Comparison of ENCODE assay signal across 10 cellular contexts in genomic region chr16:84795338-84796053, GRCh38. TPM values are rescaled to one million over a fixed set of nuclear protein-coding genes. Genes with fewer than 3 reads are reported as not detected.
DNase-seq lines count a peak whose midpoint lies in the region; ATAC-seq and TF ChIP-seq lines count a peak whose summit lies in the region.
"Had no signal": no experiment of that assay in that cellular context is flagged by ENCODE, and none has a peak within 500 bp of the region (broad histone marks: within the 10 kb centered on the region; RNA-seq: fewer than 3 reads in every experiment).

No MANE protein-coding gene starts in this region.

- H3K9me3 ChIP-seq in body of pancreas: no peaks in the 10 kb centered on the region
- H3K9me3 ChIP-seq in gastrocnemius medialis: no peaks in the 10 kb centered on the region

- CTCF ChIA-PET in activated naive CD4-positive, alpha-beta T cell treated with anti-CD3 and anti-CD28 coated beads for 36 hours (lab: Charles Lee): interaction anchor here (1.1 kb wide), 1 partner anchor 24 kb away, joined by 3 read pairs; the partner anchor contains the start of gene CRISPLD2

- TF ChIP-seq CTCF in body of pancreas (IDR thresholded peaks at IDR 0.05): no peak
- TF ChIP-seq CTCF in gastrocnemius medialis (IDR thresholded peaks at IDR 0.05 in 4 of 5, conservative IDR thresholded peaks at IDR 0.05 in 1 of 5): no peak

- in situ Hi-C loops in gastrocnemius medialis (cut with MboI; ENCODE audit: low sequenced_read_pairs in 4 of 4): no loop called here

- no peaks in the 10 kb centered on the region for H3K4me1 ChIP-seq in body of pancreas
- no peaks in the 10 kb centered on the region for H3K4me1 ChIP-seq in gastrocnemius medialis

- H3K36me3 ChIP-seq in body of pancreas (replicated peaks in 1 of 2; ENCODE audit: insufficient read depth in 1 of 2, low read depth in 2 of 2) (no peaks in the 10 kb centered on the region), gastrocnemius medialis (no peaks in the 10 kb centered on the region)

- no peaks in the 10 kb centered on the region for H3K4me1 Mint-ChIP-seq in activated naive CD4-positive, alpha-beta T cell treated with anti-CD3 and anti-CD28 coated beads for 36 hours (ENCODE audit: low read depth)

- no peaks in the 10 kb centered on the region for H3K27me3 Mint-ChIP-seq in activated naive CD4-positive, alpha-beta T cell treated with anti-CD3 and anti-CD28 coated beads for 36 hours (ENCODE audit: low read depth)

- H3K27ac ChIP-seq in body of pancreas (peak overlapping the region in 1 of 4 donors; percentile 33), gastrocnemius medialis (peak overlapping the region; percentile 58 to 68 (median 66))

- intact Hi-C loops in body of pancreas (cut with DNase I) (no loop called here), gastrocnemius medialis (cut with DNase I; ENCODE audit: low total_unique reads) (no loop called here)
- intact Hi-C loops in activated naive CD4-positive, alpha-beta T cell treated with anti-CD3 and anti-CD28 coated beads for 36 hours (cut with micrococcal nuclease): no loop called here

- no peaks in the 10 kb centered on the region for H3K9me3 Mint-ChIP-seq in activated naive CD4-positive, alpha-beta T cell treated with anti-CD3 and anti-CD28 coated beads for 36 hours

- peak; percentile 78 for ATAC-seq in body of pancreas
- peak; percentile 85 to 93 for ATAC-seq in gastrocnemius medialis
- ATAC-seq in HG03571 (IDR thresholded peaks at IDR 0.05; ENCODE audit: unreplicated experiment): no peak
- no peak for ATAC-seq in HG03442 (IDR thresholded peaks at IDR 0.05; ENCODE audit: unreplicated experiment)

- no peaks in the 10 kb centered on the region for H3K36me3 Mint-ChIP-seq in activated naive CD4-positive, alpha-beta T cell treated with anti-CD3 and anti-CD28 coated beads for 36 hours (ENCODE audit: low read depth)

- TF ChIP-seq POLR2A in body of pancreas (IDR thresholded peaks at IDR 0.05): no peak
- TF ChIP-seq POLR2A in gastrocnemius medialis (IDR thresholded peaks at IDR 0.05): peak in 1 of 2 donors; percentile 28

- no peak overlapping the region for H3K4me3 ChIP-seq in body of pancreas
- no peak overlapping the region for H3K4me3 ChIP-seq in gastrocnemius medialis

- 82% methylated on average over 6 to 22 of the region's 22 CpGs for WGBS in body of pancreas, 2 donors

- no peak overlapping the region for H3K27ac Mint-ChIP-seq in activated naive CD4-positive, alpha-beta T cell treated with anti-CD3 and anti-CD28 coated beads for 36 hours

- H3K27me3 ChIP-seq in body of pancreas (no peaks in the 10 kb centered on the region), gastrocnemius medialis (no peaks in the 10 kb centered on the region)

- peak; percentile 99 for DNase-seq in EH (ENCODE audit: low read depth)
- DNase-seq in body of pancreas: peak; percentile 33 to 57 (median 48)
- DNase-seq in iris pigment epithelial cell (ENCODE audit: low read depth): peak; percentile 93
- peak; percentile 61 to 72 for DNase-seq in gastrocnemius medialis
- no peak for DNase-seq in activated CD4-positive, CD25-positive, alpha-beta regulatory T cell (lab: John Stamatoyannopoulos, UW)
- DNase-seq in activated naive CD4-positive, alpha-beta T cell treated with anti-CD3 and anti-CD28 coated beads for 36 hours: no peak
- DNase-seq: cortex of kidney, midbrain had no signal

- no peak overlapping the region for H3K4me3 Mint-ChIP-seq in activated naive CD4-positive, alpha-beta T cell treated with anti-CD3 and anti-CD28 coated beads for 36 hours

RNA-seq across cellular contexts. Expression of gene CRISPLD2, which starts 24.3 kb away (rescaled TPM):
- total RNA-seq in body of pancreas: 100 to 1,000 TPM in 1 of 2 donors, 10 to 100 TPM in 1; 27.5 to 129 TPM
- 10 to 100 TPM; 26.1 to 50.1 (median 39.0) TPM for total RNA-seq in gastrocnemius medialis
- total RNA-seq in activated naive CD4-positive, alpha-beta T cell treated with anti-CD3 and anti-CD28 coated beads for 36 hours: under 1 TPM in 1 of 2 experiments, not detected in 1; 0.14 TPM

Comparison
In these comparisons a context has a peak if more than half of its experiments do, and no peak if none do; other contexts are left out.
1. DNase-seq: peak in EH (single experiment), body of pancreas (4 of 4), iris pigment epithelial cell (single experiment) and gastrocnemius medialis (2 of 2); none in activated CD4-positive, CD25-positive, alpha-beta regulatory T cell (0 of 4) and activated naive CD4-positive, alpha-beta T cell treated with anti-CD3 and anti-CD28 coated beads for 36 hours (single experiment).
2. ATAC-seq: peak in body of pancreas (single experiment) and gastrocnemius medialis (2 of 2); none in HG03571 (single experiment) and HG03442 (single experiment).
3. RNA of gene CRISPLD2, which starts 24.3 kb away (total RNA-seq): 27.5 to 129 TPM in body of pancreas and 26.1 to 50.1 TPM in gastrocnemius medialis; 0.14 TPM in activated naive CD4-positive, alpha-beta T cell treated with anti-CD3 and anti-CD28 coated beads for 36 hours; every median in the first group is over 10 times any median in the second.